ENCODE assay signal across 14 cellular contexts in genomic region chr20:1382670-1383069, GRCh38. TPM values are rescaled to one million over a fixed set of nuclear protein-coding genes. Genes with fewer than 3 reads are reported as not detected.
DNase-seq lines count a peak whose midpoint lies in the region; ATAC-seq and TF ChIP-seq lines count a peak whose summit lies in the region.
"Had no signal": no experiment of that assay in that cellular context is flagged by ENCODE, and none has a peak within 500 bp of the region (broad histone marks: within the 10 kb centered on the region; RNA-seq: fewer than 3 reads in every experiment).

No MANE protein-coding gene starts in this region.

- H3K36me3 ChIP-seq in fibroblast of lung (ENCODE audit: control insufficient read depth, insufficient read depth, low read length) = no peaks in the 10 kb centered on the region
- no peaks in the 10 kb centered on the region for H3K36me3 ChIP-seq in ovary
- H3K36me3 ChIP-seq in aorta (ENCODE audit: control insufficient read depth in 1 of 2, insufficient read depth in 2 of 2, low read length in 1 of 2) = no peaks in the 10 kb centered on the region
- H3K36me3 ChIP-seq in Karpas-422 (ENCODE audit: insufficient read depth, low read length) = peaks cover 7% of the 10 kb centered on the region; the same call in 1 of the 2 replicates

- WGBS in ovary, 3 donors = 41 to 54% (median 43%) methylated on average over 4 of the region's 4 CpGs
- 15 to 18% methylated on average over 4 of the region's 4 CpGs for WGBS in aorta, 2 donors

- intact Hi-C loops in Right ventricle myocardium superior (cut with DNase I) (no loop called here), Right ventricle myocardium inferior (cut with DNase I) (no loop called here), ovary (cut with DNase I) (loop anchor here in 1 of 4 donors (10.0 kb wide), 1 partner anchor 1058 kb away; the partner anchor contains the start of gene SOX12), aorta (cut with DNase I) (no loop called here)

- TF ChIP-seq EP300 in ovary (IDR thresholded peaks at IDR 0.05) = no peak

- H3K79me2 ChIP-seq in fibroblast of lung (ENCODE audit: control insufficient read depth, insufficient read depth, low read length) = peaks cover 94% of the 10 kb centered on the region
- H3K79me2 ChIP-seq in Karpas-422 (ENCODE audit: low read length) = peaks cover 100% of the 10 kb centered on the region

- H3K9me2 ChIP-seq in Karpas-422 (replicated peaks; ENCODE audit: insufficient read depth, low read length) = no peaks in the 10 kb centered on the region

- H2AFZ ChIP-seq in fibroblast of lung (ENCODE audit: low read length) = no peak overlapping the region
- H2AFZ ChIP-seq in Karpas-422 (ENCODE audit: low read length) = no peak overlapping the region

- H3K4me3 ChIP-seq in fibroblast of lung (replicated peaks in 1 of 4; ENCODE audit: control extremely low read depth in 1 of 4, insufficient read depth in 1 of 4, low read depth in 3 of 4, low read length in 4 of 4) (no peak overlapping the region), ovary (no peak overlapping the region), aorta (ENCODE audit: low read length in 2 of 2) (no peak overlapping the region), Karpas-422 (ENCODE audit: low read length) (no peak overlapping the region)
- H3K4me3 ChIP-seq: mucosa of descending colon had no signal

- H3K9ac ChIP-seq in fibroblast of lung (ENCODE audit: insufficient read depth, low read length) = no peak overlapping the region
- no peak overlapping the region for H3K9ac ChIP-seq in Karpas-422 (ENCODE audit: low read length)

- H3K27me3 ChIP-seq in fibroblast of lung (ENCODE audit: control insufficient read depth, insufficient read depth, low read length) (no peaks in the 10 kb centered on the region), ovary (no peaks in the 10 kb centered on the region), aorta (ENCODE audit: control insufficient read depth in 1 of 2, insufficient read depth in 2 of 2, low read length in 1 of 2) (no peaks in the 10 kb centered on the region), Karpas-422 (ENCODE audit: low read length) (no peaks in the 10 kb centered on the region)

- ATAC-seq in Right ventricle myocardium superior (ENCODE audit: poor library complexity) = peak; percentile 15
- no peak for ATAC-seq in Right ventricle myocardium inferior
- ATAC-seq in aorta (ENCODE audit: low FRiP score) = peak; percentile 20
- no peak for ATAC-seq in HG03095 (IDR thresholded peaks at IDR 0.05; ENCODE audit: unreplicated experiment)

- peak overlapping the region; percentile 0 for H3K4me2 ChIP-seq in fibroblast of lung (ENCODE audit: extremely low read depth, insufficient read depth, low read length)
- no peak overlapping the region for H3K4me2 ChIP-seq in Karpas-422 (ENCODE audit: low read depth, low read length, poor library complexity, severe bottlenecking)

- no peak for TF ChIP-seq POLR2A in ovary (IDR thresholded peaks at IDR 0.05)

- H3K27ac ChIP-seq in fibroblast of lung (ENCODE audit: insufficient read depth, low read length) = peak overlapping the region; percentile 11
- peak overlapping the region in 1 of 2 donors; percentile 26 for H3K27ac ChIP-seq in ovary
- peak overlapping the region; percentile 24 to 84 for H3K27ac ChIP-seq in aorta (ENCODE audit: low read depth in 1 of 2, low read length in 2 of 2)
- no peak overlapping the region for H3K27ac ChIP-seq in Karpas-422 (ENCODE audit: low read length)

- H3K9me3 ChIP-seq in fibroblast of lung (ENCODE audit: control insufficient read depth, insufficient read depth, low read depth, low read length) (no peaks in the 10 kb centered on the region), ovary (no peaks in the 10 kb centered on the region), aorta (ENCODE audit: control insufficient read depth, low read length) (no peaks in the 10 kb centered on the region), Karpas-422 (ENCODE audit: low read length) (no peaks in the 10 kb centered on the region)
- H3K9me3 ChIP-seq: mucosa of descending colon had no signal

- H4K20me1 ChIP-seq in fibroblast of lung (ENCODE audit: control insufficient read depth, extremely low read depth, insufficient read depth, low read length) (peaks cover 3% of the 10 kb centered on the region), Karpas-422 (ENCODE audit: insufficient read depth, low read depth, low read length) (peaks cover 87% of the 10 kb centered on the region)

- TF ChIP-seq CTCF in fibroblast of lung (conservative IDR thresholded peaks at IDR 0.05 in 1 of 2, IDR thresholded peaks at IDR 0.05 in 1 of 2; ENCODE audit: low read depth in 1 of 2, low read length in 2 of 2) = no peak
- TF ChIP-seq CTCF in ovary (IDR thresholded peaks at IDR 0.05) = no peak

- DNase-seq in Right ventricle myocardium superior (no peak), Right ventricle myocardium inferior (ENCODE audit: missing footprints) (no peak), fibroblast of lung (ENCODE audit: low read depth in 2 of 2) (peak in 1 of 2 donors; percentile 45), ovary (peak in 3 of 5 donors; percentile 43 to 57 (median 47)), aorta (no peak), Karpas-422 (no peak), H4 (ENCODE audit: low spot score) (no peak)
- DNase-seq: activated CD4-positive, alpha-beta memory T cell treated with anti-CD3 and anti-CD28 coated beads, Interleukin-2, amount 10 ng/mL, durations not matched to agents 7 days and 5 days; mucosa of descending colon; NCI-H1930; NCI-H526; OCI-M1; posterior cingulate gyrus had no signal

- H3K4me1 ChIP-seq in fibroblast of lung (ENCODE audit: control insufficient read depth, extremely low read depth, insufficient read depth, low read length) = peaks cover 2% of the 10 kb centered on the region
- peaks cover 9% of the 10 kb centered on the region for H3K4me1 ChIP-seq in ovary (ENCODE audit: insufficient read depth)
- H3K4me1 ChIP-seq in aorta (ENCODE audit: control insufficient read depth in 1 of 2, insufficient read depth in 2 of 2, low read length in 2 of 2) = no peaks in the 10 kb centered on the region
- H3K4me1 ChIP-seq in Karpas-422 (ENCODE audit: low read length) = peaks cover 94% of the 10 kb centered on the region

RNA-seq across cellular contexts. Expression of gene FKBP1A, which starts 10.2 kb away (rescaled TPM):
- total RNA-seq in Right ventricle myocardium superior (112 TPM), Right ventricle myocardium inferior (143 TPM), fibroblast of lung (71.4 and 120 TPM in 2 replicates), ovary (100 to 1,000 TPM in 6 of 7 donors, 10 to 100 TPM in 1; 64.7 to 258 (median 151) TPM), aorta (100 to 1,000 TPM; 249 to 273 TPM)
- polyA plus RNA-seq in fibroblast of lung (440 and 556 TPM in 2 replicates), ovary (100 to 1,000 TPM; 154 to 697 TPM), aorta (100 to 1,000 TPM; 105 to 202 TPM)
- 406 and 499 TPM in 2 replicates for polyA plus RNA-seq in fibroblast of lung (2012)
- polyA minus RNA-seq in fibroblast of lung (ENCODE audit: low replicate concordance) = 1,060 and 1,140 TPM in 2 replicates
- total RNA-seq in Karpas-422 (2014; rRNA removed; shearing (Covaris generic); ENCODE audit: low replicate concordance) = 105 and 187 TPM in 2 replicates
- 124 and 134 TPM in 2 replicates for total RNA-seq in H4 (2014; rRNA removed; shearing (Covaris generic))

RNA-seq across cellular contexts. Expression of gene SDCBP2, which starts 53.7 kb away (rescaled TPM):
- total RNA-seq in Right ventricle myocardium superior = 2.5 TPM
- 1.2 TPM for total RNA-seq in Right ventricle myocardium inferior
- 1.8 and 2.1 TPM in 2 replicates for total RNA-seq in fibroblast of lung
- polyA plus RNA-seq in fibroblast of lung = 0.78 and 1.2 TPM in 2 replicates
- polyA plus RNA-seq in fibroblast of lung (2012) = 0.87 and 1.6 TPM in 2 replicates
- 0.63 TPM in 1 of 2 replicates, not detected in the other for polyA minus RNA-seq in fibroblast of lung (ENCODE audit: low replicate concordance)
- 10 to 100 TPM in 1 of 7 donors, 1 to 10 TPM in 6; 2.7 to 34.7 (median 4.0) TPM for total RNA-seq in ovary
- 1 to 10 TPM in 1 of 2 donors, under 1 TPM in 1; 0.92 to 3.4 TPM for polyA plus RNA-seq in ovary
- total RNA-seq in aorta = 1 to 10 TPM; 5.3 to 6.9 TPM
- polyA plus RNA-seq in aorta = 10 to 100 TPM in 1 of 2 donors, 1 to 10 TPM in 1; 4.0 to 63.4 TPM
- 1.8 TPM in 1 of 2 replicates, not detected in the other for total RNA-seq in Karpas-422 (2014; rRNA removed; shearing (Covaris generic); ENCODE audit: low replicate concordance)
- total RNA-seq in H4 (2014; rRNA removed; shearing (Covaris generic)) = 0.29 and 0.56 TPM in 2 replicates

Comparison
In these comparisons a context has a peak if more than half of its experiments do, and no peak if none do; other contexts are left out.
1. ATAC-seq: peak in Right ventricle myocardium superior (single experiment) and aorta (single experiment); none in Right ventricle myocardium inferior (single experiment) and HG03095 (single experiment).
2. DNase-seq: peak in ovary (3 of 5); none in Right ventricle myocardium superior (single experiment), Right ventricle myocardium inferior (single experiment), aorta (0 of 2), Karpas-422 (single experiment) and H4 (single experiment).